In the genomic region with DNA sequence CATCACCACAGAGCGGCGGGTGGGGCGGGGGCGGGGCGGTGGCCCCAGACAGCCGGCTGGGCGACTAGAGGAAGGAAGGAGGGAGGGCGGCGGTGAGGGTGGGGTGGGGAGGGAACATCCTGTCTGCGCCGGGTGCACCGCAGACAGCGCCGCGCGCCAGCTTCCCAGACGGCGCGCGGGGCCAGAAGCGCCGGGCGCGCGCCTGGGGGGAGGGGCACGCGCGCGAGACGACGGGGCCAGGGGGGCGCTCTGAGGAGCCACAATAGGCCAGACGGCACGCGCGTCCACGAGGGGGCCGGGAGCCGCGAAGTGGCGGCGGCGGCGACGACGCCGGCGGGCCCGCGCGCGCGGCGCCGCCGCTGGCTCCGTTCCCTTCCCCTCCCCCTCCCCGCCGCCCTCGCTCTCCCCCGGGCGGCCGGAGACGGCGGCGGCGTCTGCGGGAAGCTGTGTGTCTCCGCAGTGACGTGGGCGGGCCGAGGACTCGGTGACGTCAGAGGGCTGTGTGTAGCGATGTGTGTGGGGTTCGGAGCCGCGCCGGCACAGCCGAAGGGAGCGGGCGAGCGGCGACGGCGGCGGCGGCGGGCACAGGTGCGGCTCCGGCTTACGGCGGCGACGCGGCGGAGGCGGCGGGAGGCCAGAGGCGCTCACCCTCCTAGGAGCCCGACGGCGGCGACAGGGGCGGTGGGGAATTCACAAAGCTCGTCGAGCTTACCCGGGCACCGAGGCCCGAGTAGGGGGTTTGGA, we compare ENCODE assay signal across 8 cellular contexts. TPM values are rescaled to one million over a fixed set of nuclear protein-coding genes. Genes with fewer than 3 reads are reported as not detected.
DNase-seq lines count a peak whose midpoint lies in the region; ATAC-seq and TF ChIP-seq lines count a peak whose summit lies in the region.

A gene with protein sequence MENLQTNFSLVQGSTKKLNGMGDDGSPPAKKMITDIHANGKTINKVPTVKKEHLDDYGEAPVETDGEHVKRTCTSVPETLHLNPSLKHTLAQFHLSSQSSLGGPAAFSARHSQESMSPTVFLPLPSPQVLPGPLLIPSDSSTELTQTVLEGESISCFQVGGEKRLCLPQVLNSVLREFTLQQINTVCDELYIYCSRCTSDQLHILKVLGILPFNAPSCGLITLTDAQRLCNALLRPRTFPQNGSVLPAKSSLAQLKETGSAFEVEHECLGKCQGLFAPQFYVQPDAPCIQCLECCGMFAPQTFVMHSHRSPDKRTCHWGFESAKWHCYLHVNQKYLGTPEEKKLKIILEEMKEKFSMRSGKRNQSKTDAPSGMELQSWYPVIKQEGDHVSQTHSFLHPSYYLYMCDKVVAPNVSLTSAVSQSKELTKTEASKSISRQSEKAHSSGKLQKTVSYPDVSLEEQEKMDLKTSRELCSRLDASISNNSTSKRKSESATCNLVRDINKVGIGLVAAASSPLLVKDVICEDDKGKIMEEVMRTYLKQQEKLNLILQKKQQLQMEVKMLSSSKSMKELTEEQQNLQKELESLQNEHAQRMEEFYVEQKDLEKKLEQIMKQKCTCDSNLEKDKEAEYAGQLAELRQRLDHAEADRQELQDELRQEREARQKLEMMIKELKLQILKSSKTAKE (plus strand): TSS at position 540 of the 744 bp plus-strand sequence. CDS start 2,617 bp downstream, outside the sequence.

- TF ChIP-seq CTCF in GM12875 (IDR thresholded peaks at IDR 0.05; ENCODE audit: borderline replicate concordance, insufficient read depth, low read depth, low read length) (peak; percentile 24; the same call in 1 of the 2 replicates), parathyroid adenoma (IDR thresholded peaks at IDR 0.05) (no peak), tibial artery (IDR thresholded peaks at IDR 0.05) (peak; percentile 6 to 45)

- peak within 1 kb of the TSS; percentile 89 for H3K4me2 ChIP-seq in parathyroid adenoma (ENCODE audit: low read length)

- H3K36me3 ChIP-seq in parathyroid adenoma (ENCODE audit: control insufficient read depth, insufficient read depth, low read length) (no peaks in the 10 kb centered on the region), tibial artery (no peaks in the 10 kb centered on the region)

- no peaks in the 10 kb centered on the region for H3K9me3 ChIP-seq in parathyroid adenoma (ENCODE audit: control insufficient read depth, low read length)
- H3K9me3 ChIP-seq in tibial artery, result no peaks in the 10 kb centered on the region

- H3K4me3 ChIP-seq in GM12875 (ENCODE audit: low read depth, low read length), result peak within 1 kb of the TSS; percentile 86
- H3K4me3 ChIP-seq in parathyroid adenoma (ENCODE audit: low read depth, low read length), result peak within 1 kb of the TSS; percentile 81
- H3K4me3 ChIP-seq in tibial artery, result peak within 1 kb of the TSS; percentile 94 to 98

- intact Hi-C loops in Right ventricle myocardium inferior (cut with DNase I), result loop anchor here (2.0 to 5.0 kb wide), 2 partner anchors 47 to 175 kb away; a partner anchor contains a TSS
- intact Hi-C loops in tibial artery (cut with DNase I; ENCODE audit: low total_unique reads), result loop anchor here (5.0 to 10.0 kb wide), 2 partner anchors 175 to 593 kb away; a partner anchor contains a TSS

- no peaks in the 10 kb centered on the region for H3K79me2 ChIP-seq in parathyroid adenoma

- peak within 1 kb of the TSS; percentile 97 for H2AFZ ChIP-seq in parathyroid adenoma

- peak within 1 kb of the TSS; percentile 98 for H3K27ac ChIP-seq in parathyroid adenoma
- peak within 1 kb of the TSS; percentile 98 to 100 for H3K27ac ChIP-seq in tibial artery

- H3K27me3 ChIP-seq in parathyroid adenoma (ENCODE audit: control insufficient read depth, insufficient read depth, low read length) (no peaks in the 10 kb centered on the region), tibial artery (no peaks in the 10 kb centered on the region)

- ATAC-seq in HG02763 (IDR thresholded peaks at IDR 0.05; ENCODE audit: unreplicated experiment) (peak; percentile 52), Right ventricle myocardium inferior (peak; percentile 87)

- peak within 1 kb of the TSS; percentile 85 for H3K9ac ChIP-seq in parathyroid adenoma

- peak; percentile 95 to 100 (median 98) for DNase-seq in NCI-H1417 (lab: John Stamatoyannopoulos, UW)
- DNase-seq in SW 1271 (lab: John Stamatoyannopoulos, UW), result peak; percentile 87 to 89
- peak; percentile 86 for DNase-seq in activated naive CD8-positive, alpha-beta T cell treated with anti-CD3 and anti-CD28 coated beads, Interleukin-2, amount 50 U/mL, for 16 hours (ENCODE audit: low read depth, low spot score)
- DNase-seq in Right ventricle myocardium inferior (ENCODE audit: missing footprints), result peak; percentile 100
- DNase-seq in tibial artery, result peak; percentile 99

- peaks cover 10% of the 10 kb centered on the region for H3K4me1 ChIP-seq in parathyroid adenoma
- peaks cover 0 to 47% (median 27%) of the 10 kb centered on the region in 4 donors for H3K4me1 ChIP-seq in tibial artery

RNA-seq across cellular contexts. Expression of the gene that starts here (rescaled TPM):
- total RNA-seq in Right ventricle myocardium inferior, result 14.2 TPM

Comparison
In these comparisons a context has a peak if more than half of its experiments do, and no peak if none do; other contexts are left out.
1. Peak in every context shown above with its lines: DNase-seq, ATAC-seq, H3K4me3 ChIP-seq and H3K27ac ChIP-seq.